In genomic region chr3:12719984-12720656, GRCh38 we compare ENCODE assay signal across 8 cellular contexts. TPM values are rescaled to one million over a fixed set of nuclear protein-coding genes. Genes with fewer than 3 reads are reported as not detected.
A peak's percentile ranks its signal among the peaks of the same experiment; 100 is the strongest.
DNase-seq lines count a peak whose midpoint lies in the region; FAIRE-seq and TF ChIP-seq lines count a peak whose summit lies in the region.

No MANE protein-coding gene starts in this region.

- peaks cover 4% of the 10 kb centered on the region for H3K4me1 ChIP-seq in cardiac muscle cell (ENCODE audit: low read depth)

- no peaks in the 10 kb centered on the region for H3K27me3 Mint-ChIP-seq in activated naive CD8-positive, alpha-beta T cell

- no peaks in the 10 kb centered on the region for H3K36me3 ChIP-seq in cardiac muscle cell

- H3K4me3 ChIP-seq in NB4 (ENCODE audit: low read depth, low read length): no peak overlapping the region
- H3K4me3 ChIP-seq in cardiac muscle cell: no peak overlapping the region

- H3K27me3 ChIP-seq in cardiac muscle cell: no peaks in the 10 kb centered on the region

- H3K4me3 Mint-ChIP-seq in activated naive CD8-positive, alpha-beta T cell: peak overlapping the region; percentile 77

- H3K27ac ChIP-seq in cardiac muscle cell: no peak overlapping the region

- TF ChIP-seq CTCF in NB4 (IDR thresholded peaks at IDR 0.05; ENCODE audit: low read depth, low read length): peak; percentile 89
- TF ChIP-seq CTCF in cardiac muscle cell (IDR thresholded peaks at IDR 0.05; ENCODE audit: low read depth, low read length): peak; percentile 99

- no peak overlapping the region for H3K27ac Mint-ChIP-seq in activated naive CD8-positive, alpha-beta T cell

- H3K9me3 ChIP-seq in cardiac muscle cell (ENCODE audit: low read depth): no peaks in the 10 kb centered on the region

- no peak for TF ChIP-seq POLR2A in NB4 (IDR thresholded peaks at IDR 0.05; ENCODE audit: extremely low read depth, insufficient read length)

- peak; percentile 78 for DNase-seq in HCEC 1CT
- peak; percentile 79 for DNase-seq in NB4 (ENCODE audit: low read depth)
- DNase-seq in SKM-1 treated with dmso at 0.1 percent for 144 hours (lab: John Stamatoyannopoulos, UW; ENCODE audit: unreplicated experiment): peak; percentile 93
- peak; percentile 91 to 93 for DNase-seq in cardiac muscle cell (ENCODE audit: low read depth in 1 of 2, low spot score in 1 of 2)
- DNase-seq in pulmonary artery endothelial cell (ENCODE audit: low read depth, low spot score): peak; percentile 54
- peak; percentile 87 for DNase-seq in urothelium cell line (ENCODE audit: low spot score)

- no peaks in the 10 kb centered on the region for H3K9me3 Mint-ChIP-seq in activated naive CD8-positive, alpha-beta T cell (ENCODE audit: low read depth)

- FAIRE-seq in G401.6 (lab: Jason Lieb, UNC) (peak; percentile 91), urothelium cell line (lab: Jason Lieb, UNC) (no peak)

- H3K36me3 Mint-ChIP-seq in activated naive CD8-positive, alpha-beta T cell: no peaks in the 10 kb centered on the region

- peaks cover 7% of the 10 kb centered on the region for H3K4me1 Mint-ChIP-seq in activated naive CD8-positive, alpha-beta T cell (ENCODE audit: low read depth)

RNA-seq across cellular contexts. Expression of gene TMEM40, which starts 38.9 kb away (rescaled TPM):
- total RNA-seq in cardiac muscle cell (0.25 and 4.0 TPM in 2 replicates), pulmonary artery endothelial cell (not detected in 2 replicates)
- 4.8 and 5.2 TPM in 2 replicates for polyA plus RNA-seq in cardiac muscle cell

RNA-seq across cellular contexts. Expression of gene RAF1, which starts 56.2 kb away (rescaled TPM):
- total RNA-seq in cardiac muscle cell (104 and 153 TPM in 2 replicates), pulmonary artery endothelial cell (89.0 and 112 TPM in 2 replicates)
- 82.8 and 97.0 TPM in 2 replicates for polyA plus RNA-seq in cardiac muscle cell
